29 cellular contexts compared by ENCODE assay signal in genomic region chr9:135278586-135278985, GRCh38.
"Had no signal": no experiment of that assay in that cellular context is flagged by ENCODE, and none has a peak within 500 bp of the region (broad histone marks: within the 10 kb centered on the region; RNA-seq: fewer than 3 reads in every experiment).

No MANE protein-coding gene starts in this region.

- H3K36me3 ChIP-seq: esophagus muscularis mucosa, gastroesophageal sphincter, heart left ventricle, left lung, right lobe of liver, suprapubic skin, vagina had no signal

- H3K27ac ChIP-seq: esophagus muscularis mucosa, foreskin keratinocyte, gastroesophageal sphincter, heart left ventricle, hepatocyte, left lung, parathyroid adenoma, right lobe of liver, suprapubic skin, vagina had no signal

- H3K27ac Mint-ChIP-seq: dendritic cell treated with granulocyte-macrophage colony-stimulating factor and Interleukin-4, amounts not matched to agents 40 ng/mL and 50 ng/mL, for 4 days; endodermal cell; mesothelial cell of epicardium; naive B cell; natural killer cell treated with Interleukin-12 subunit alpha and Interleukin-12 subunit beta and Interleukin-15 and Interleukin-18, amount 100 ng/mL, for 72 hours; progenitor cell of endocrine pancreas; stimulated activated naive CD8-positive, alpha-beta T cell treated with anti-CD3 and anti-CD28 coated beads, Interleukin-15, amount 100 ng/mL, for 72 hours had no signal

- H3K4me3 Mint-ChIP-seq: dendritic cell treated with granulocyte-macrophage colony-stimulating factor and Interleukin-4, amounts not matched to agents 40 ng/mL and 50 ng/mL, for 4 days; endodermal cell; mesothelial cell of epicardium; natural killer cell treated with Interleukin-12 subunit alpha and Interleukin-12 subunit beta and Interleukin-15 and Interleukin-18, amount 100 ng/mL, for 72 hours; neural crest cell; stimulated activated naive CD8-positive, alpha-beta T cell treated with anti-CD3 and anti-CD28 coated beads, Interleukin-15, amount 100 ng/mL, for 72 hours had no signal

- DNase-seq: effector CD8-positive, alpha-beta T cell; endodermal cell; foreskin keratinocyte; heart left ventricle; left cardiac atrium; mesenchymal stem cell; naive B cell; right lobe of liver; small intestine; stimulated activated CD4-positive, alpha-beta T cell treated with anti-CD3 and anti-CD28 coated beads, Interleukin-15, amount 100 ng/mL, for 24 hours; stimulated activated CD4-positive, alpha-beta T cell treated with anti-CD3 and anti-CD28 coated beads, Interleukin-4, amount 100 ng/mL, for 1 hour; stimulated activated CD8-positive, alpha-beta memory T cell treated with anti-CD3 and anti-CD28 coated beads, Interleukin-4, amount 100 ng/mL, for 48 hours; stimulated activated naive CD4-positive, alpha-beta T cell; stimulated activated naive CD8-positive, alpha-beta T cell treated with anti-CD3 and anti-CD28 coated beads, Interleukin-15, amount 100 ng/mL, for 72 hours; trophoblast cell had no signal

- ATAC-seq: foreskin keratinocyte; gastroesophageal sphincter; heart left ventricle; left cardiac atrium; left lung; mucosa of descending colon; natural killer cell treated with Interleukin-12 subunit alpha and Interleukin-12 subunit beta and Interleukin-15 and Interleukin-18, amount 100 ng/mL, for 72 hours; right lobe of liver; stimulated activated naive CD8-positive, alpha-beta T cell treated with anti-CD3 and anti-CD28 coated beads, Interleukin-15, amount 100 ng/mL, for 72 hours had no signal

- H3K27me3 Mint-ChIP-seq: dendritic cell treated with granulocyte-macrophage colony-stimulating factor and Interleukin-4, amounts not matched to agents 40 ng/mL and 50 ng/mL, for 4 days had no signal

- H3K4me3 ChIP-seq: esophagus muscularis mucosa, gastroesophageal sphincter, heart left ventricle, hepatocyte, left lung, mucosa of descending colon, right lobe of liver, suprapubic skin, vagina had no signal

- FAIRE-seq: endothelial cell of umbilical vein, small intestine had no signal

- H3K9me3 Mint-ChIP-seq: dendritic cell treated with granulocyte-macrophage colony-stimulating factor and Interleukin-4, amounts not matched to agents 40 ng/mL and 50 ng/mL, for 4 days; endodermal cell; mesothelial cell of epicardium; naive B cell; natural killer cell treated with Interleukin-12 subunit alpha and Interleukin-12 subunit beta and Interleukin-15 and Interleukin-18, amount 100 ng/mL, for 72 hours; neural crest cell; stimulated activated naive CD8-positive, alpha-beta T cell treated with anti-CD3 and anti-CD28 coated beads, Interleukin-15, amount 100 ng/mL, for 72 hours had no signal

- H3K36me3 Mint-ChIP-seq: mesothelial cell of epicardium; naive B cell; natural killer cell treated with Interleukin-12 subunit alpha and Interleukin-12 subunit beta and Interleukin-15 and Interleukin-18, amount 100 ng/mL, for 72 hours had no signal

- H3K4me1 Mint-ChIP-seq: mesothelial cell of epicardium, naive B cell, neural crest cell had no signal

- H3K27me3 ChIP-seq: foreskin keratinocyte, hepatocyte, right lobe of liver, vagina had no signal

- H3K4me1 ChIP-seq: foreskin keratinocyte, left lung had no signal

- H3K9me3 ChIP-seq: esophagus muscularis mucosa, gastroesophageal sphincter, heart left ventricle, left lung, mucosa of descending colon, right lobe of liver, suprapubic skin, vagina had no signal
